In genomic region chr21:40696246-40696645, GRCh38 we compare ENCODE assay signal across 24 cellular contexts.
DNase-seq lines count a peak whose midpoint lies in the region; ATAC-seq and TF ChIP-seq lines count a peak whose summit lies in the region.
"Had no signal": no experiment of that assay in that cellular context is flagged by ENCODE, and none has a peak within 500 bp of the region (broad histone marks: within the 10 kb centered on the region; RNA-seq: fewer than 3 reads in every experiment).

No MANE protein-coding gene starts in this region.

- in situ Hi-C loops in mammary epithelial cell (cut with MboI; ENCODE audit: low sequenced_read_pairs in 2 of 2), result no loop called here
- in situ Hi-C loops in GM13976 (cut with MboI; ENCODE audit: low sequenced_read_pairs, unreplicated experiment), result no loop called here

- H3K9ac ChIP-seq in mammary epithelial cell (ENCODE audit: insufficient read depth, low read length), result no peak overlapping the region
- H3K9ac ChIP-seq: BLaER1 treated with 17β-estradiol and CSF1 and Interleukin-3, amounts not matched to agents 10 nM and 100 nM had no signal

- CTCF ChIA-PET in mammary epithelial cell (lab: Charles Lee; ENCODE audit: low non-redundant PET) (no interaction called here), MCF 10A (lab: Yijun Ruan, JAX) (interaction anchor here (0.6 kb wide), 1 partner anchor 36 kb away, joined by 3 read pairs; no protein-coding TSS in a partner anchor)

- no peaks in the 10 kb centered on the region for H3K79me2 ChIP-seq in mammary epithelial cell (ENCODE audit: insufficient read depth, low read length)

- H4K20me1 ChIP-seq in mammary epithelial cell (ENCODE audit: insufficient read depth, low read length), result no peaks in the 10 kb centered on the region
- H4K20me1 ChIP-seq: BLaER1 treated with 17β-estradiol and CSF1 and Interleukin-3, amounts not matched to agents 10 nM and 100 nM had no signal

- TF ChIP-seq CTCF in mammary epithelial cell (conservative IDR thresholded peaks at IDR 0.05 in 1 of 2, IDR thresholded peaks at IDR 0.05 in 1 of 2; ENCODE audit: extremely low read depth in 1 of 2, insufficient read depth in 1 of 2, low read depth in 1 of 2, low read length in 2 of 2) (no peak), MCF 10A (IDR thresholded peaks at IDR 0.05; ENCODE audit: unreplicated experiment) (no peak), epithelial cell of esophagus (IDR thresholded peaks at IDR 0.05; ENCODE audit: insufficient read depth, low read depth, low read length, missing control alignments) (no peak), GM13976 (IDR thresholded peaks at IDR 0.05; ENCODE audit: borderline replicate concordance, control extremely low read depth, extremely low read depth, insufficient read depth, missing control alignments) (no peak)

- no peak overlapping the region for H3K27ac ChIP-seq in mammary epithelial cell (ENCODE audit: insufficient read depth, low read depth, low read length)
- H3K27ac ChIP-seq: A549; BLaER1 treated with 17β-estradiol and CSF1 and Interleukin-3, amounts not matched to agents 10 nM and 100 nM had no signal

- H3K36me3 ChIP-seq in mammary epithelial cell (ENCODE audit: insufficient read depth, low read length), result peaks cover 3% of the 10 kb centered on the region
- H3K36me3 ChIP-seq: BLaER1 treated with 17β-estradiol and CSF1 and Interleukin-3, amounts not matched to agents 10 nM and 100 nM had no signal

- no peaks in the 10 kb centered on the region for H3K27me3 Mint-ChIP-seq in MCF 10A (ENCODE audit: insufficient read depth, unreplicated experiment)
- H3K27me3 Mint-ChIP-seq: CD4-positive, alpha-beta memory T cell; T-cell had no signal

- BruUV-seq in mammary epithelial cell (replicated peaks; lab: Mats Ljungman, UMichigan), result no TSS peak
- no TSS peak for BruUV-seq in MCF 10A (replicated peaks; lab: Mats Ljungman, UMichigan)

- peaks cover 5% of the 10 kb centered on the region for H3K4me1 ChIP-seq in mammary epithelial cell (ENCODE audit: insufficient read depth, low read length)
- H3K4me1 ChIP-seq: A549; BLaER1 treated with 17β-estradiol and CSF1 and Interleukin-3, amounts not matched to agents 10 nM and 100 nM; Caco-2 had no signal

- H2AFZ ChIP-seq in mammary epithelial cell (ENCODE audit: low read depth, low read length), result no peak overlapping the region

- DNase-seq in mammary epithelial cell (peak; percentile 81), MCF 10A (ENCODE audit: unreplicated experiment) (no peak), NCI-H526 (lab: John Stamatoyannopoulos, UW) (peak; percentile 56 to 79), epithelial cell of esophagus (ENCODE audit: low read depth) (peak; percentile 84), GM13976 (ENCODE audit: low spot score) (no peak), C1 segment of cervical spinal cord (lab: John Stamatoyannopoulos, UW) (no peak)
- DNase-seq: AML-193; Caco-2; CD4-positive, alpha-beta memory T cell; GF-D8; H7; KBM-7; MM.1S; NCI-H1417 treated with DMSO at 0.1 percent for 48 hours; NCI-H1694 treated with DMSO at 0.1 percent for 48 hours; NCI-H2081; NCI-H226; NCI-H524 treated with DMSO at 0.1 percent for 48 hours; RPMI8226; SHP77; T-cell had no signal

- H3K9me3 ChIP-seq in mammary epithelial cell (replicated peaks; ENCODE audit: insufficient read depth, low read length), result no peaks in the 10 kb centered on the region
- H3K9me3 ChIP-seq: A549, Caco-2 had no signal

- no peak overlapping the region for H3K27ac Mint-ChIP-seq in MCF 10A (ENCODE audit: low read depth, unreplicated experiment)
- H3K27ac Mint-ChIP-seq: CD4-positive, alpha-beta memory T cell; T-cell had no signal

- H3K36me3 Mint-ChIP-seq in MCF 10A (ENCODE audit: insufficient read depth, unreplicated experiment), result no peaks in the 10 kb centered on the region
- H3K36me3 Mint-ChIP-seq: CD4-positive, alpha-beta memory T cell; T-cell had no signal

- dilution Hi-C loops in mammary epithelial cell (cut with HindIII; ENCODE audit: low sequenced_read_pairs), result no loop called here

- no peak for ATAC-seq in GM18511 (IDR thresholded peaks at IDR 0.05; ENCODE audit: unreplicated experiment)
- ATAC-seq: A549, T-cell had no signal

- no peaks in the 10 kb centered on the region for H3K4me1 Mint-ChIP-seq in MCF 10A (ENCODE audit: insufficient read depth, unreplicated experiment)
- H3K4me1 Mint-ChIP-seq: T-cell had no signal

- 76% methylated on average over 5 of the region's 6 CpGs for WGBS in mammary epithelial cell (ENCODE audit: low coverage, missing lambda C conversion rate)

- H3K4me2 ChIP-seq in mammary epithelial cell (ENCODE audit: insufficient read depth, low read depth, low read length), result no peak overlapping the region
- H3K4me2 ChIP-seq: A549; BLaER1 treated with 17β-estradiol and CSF1 and Interleukin-3, amounts not matched to agents 10 nM and 100 nM had no signal

- H3K4me3 ChIP-seq in mammary epithelial cell (replicated peaks in 1 of 3; ENCODE audit: insufficient read depth in 1 of 3, low read depth in 2 of 3, low read length in 3 of 3) (no peak overlapping the region), epithelial cell of esophagus (ENCODE audit: low read length) (no peak overlapping the region)
- H3K4me3 ChIP-seq: A549; BLaER1 treated with 17β-estradiol and CSF1 and Interleukin-3, amounts not matched to agents 10 nM and 100 nM had no signal

- POLR2A ChIA-PET in MCF 10A (lab: Yijun Ruan, JAX), result no interaction called here

- intact Hi-C loops in mammary epithelial cell (cut with micrococcal nuclease) (no loop called here), MCF 10A (cut with micrococcal nuclease) (no loop called here)

- no peaks in the 10 kb centered on the region for H3K27me3 ChIP-seq in mammary epithelial cell (ENCODE audit: insufficient read depth, low read length)
- H3K27me3 ChIP-seq: BLaER1 treated with 17β-estradiol and CSF1 and Interleukin-3, amounts not matched to agents 10 nM and 100 nM had no signal

- H3K4me3 Mint-ChIP-seq in MCF 10A (ENCODE audit: unreplicated experiment), result no peak overlapping the region
- H3K4me3 Mint-ChIP-seq: CD4-positive, alpha-beta memory T cell; T-cell had no signal

- peaks cover 7% of the 10 kb centered on the region for H3K9me3 Mint-ChIP-seq in MCF 10A (ENCODE audit: unreplicated experiment)

Comparison
In these comparisons a context has a peak if more than half of its experiments do, and no peak if none do; other contexts are left out.
1. DNase-seq: peak in mammary epithelial cell (single experiment), NCI-H526 (2 of 2) and epithelial cell of esophagus (single experiment); none in MCF 10A (single experiment), GM13976 (single experiment) and C1 segment of cervical spinal cord (0 of 14).